ENCODE assay signal across 1 cellular context in the genomic region with DNA sequence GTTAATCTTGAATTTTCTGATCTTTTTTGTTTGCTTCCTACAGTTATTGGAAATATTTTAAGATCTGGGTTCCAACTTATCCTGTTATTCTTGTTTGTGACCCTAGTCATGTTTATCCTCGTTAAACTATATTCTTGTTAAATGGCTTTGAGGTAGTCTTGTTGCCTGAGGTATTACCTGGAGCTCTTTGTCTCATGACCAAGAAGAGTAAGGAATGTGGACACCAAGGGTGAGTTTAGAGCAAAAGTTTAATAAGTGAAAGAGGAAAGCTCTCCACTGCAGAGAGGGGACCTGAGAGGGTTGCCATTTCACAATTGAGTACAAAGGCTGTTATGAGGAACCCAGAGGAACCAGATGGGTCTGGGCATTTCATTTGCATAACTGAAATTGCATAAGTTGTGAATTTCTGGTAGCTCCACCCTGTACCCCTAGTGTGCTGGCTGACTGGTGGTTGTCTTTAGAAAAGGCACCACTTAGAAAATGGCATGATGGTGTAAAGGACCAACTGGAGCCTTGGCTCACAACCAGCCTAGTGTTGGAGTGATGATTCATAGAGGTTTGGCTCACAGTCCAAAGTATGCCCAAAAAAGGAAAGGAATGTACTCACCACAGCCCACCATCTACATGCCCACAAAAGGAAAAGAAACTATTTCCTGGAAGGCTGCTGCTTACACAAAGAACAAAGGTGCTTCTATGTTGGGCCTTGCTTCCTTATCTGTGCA.
TF ChIP-seq lines count a peak whose summit lies in the region.

No MANE protein-coding gene starts in this region.

TF ChIP-seq in GM23338, 12 proteins besides CTCF, POLR2A, EP300 and RAD21:
- TF ChIP-seq, protein P1, sequence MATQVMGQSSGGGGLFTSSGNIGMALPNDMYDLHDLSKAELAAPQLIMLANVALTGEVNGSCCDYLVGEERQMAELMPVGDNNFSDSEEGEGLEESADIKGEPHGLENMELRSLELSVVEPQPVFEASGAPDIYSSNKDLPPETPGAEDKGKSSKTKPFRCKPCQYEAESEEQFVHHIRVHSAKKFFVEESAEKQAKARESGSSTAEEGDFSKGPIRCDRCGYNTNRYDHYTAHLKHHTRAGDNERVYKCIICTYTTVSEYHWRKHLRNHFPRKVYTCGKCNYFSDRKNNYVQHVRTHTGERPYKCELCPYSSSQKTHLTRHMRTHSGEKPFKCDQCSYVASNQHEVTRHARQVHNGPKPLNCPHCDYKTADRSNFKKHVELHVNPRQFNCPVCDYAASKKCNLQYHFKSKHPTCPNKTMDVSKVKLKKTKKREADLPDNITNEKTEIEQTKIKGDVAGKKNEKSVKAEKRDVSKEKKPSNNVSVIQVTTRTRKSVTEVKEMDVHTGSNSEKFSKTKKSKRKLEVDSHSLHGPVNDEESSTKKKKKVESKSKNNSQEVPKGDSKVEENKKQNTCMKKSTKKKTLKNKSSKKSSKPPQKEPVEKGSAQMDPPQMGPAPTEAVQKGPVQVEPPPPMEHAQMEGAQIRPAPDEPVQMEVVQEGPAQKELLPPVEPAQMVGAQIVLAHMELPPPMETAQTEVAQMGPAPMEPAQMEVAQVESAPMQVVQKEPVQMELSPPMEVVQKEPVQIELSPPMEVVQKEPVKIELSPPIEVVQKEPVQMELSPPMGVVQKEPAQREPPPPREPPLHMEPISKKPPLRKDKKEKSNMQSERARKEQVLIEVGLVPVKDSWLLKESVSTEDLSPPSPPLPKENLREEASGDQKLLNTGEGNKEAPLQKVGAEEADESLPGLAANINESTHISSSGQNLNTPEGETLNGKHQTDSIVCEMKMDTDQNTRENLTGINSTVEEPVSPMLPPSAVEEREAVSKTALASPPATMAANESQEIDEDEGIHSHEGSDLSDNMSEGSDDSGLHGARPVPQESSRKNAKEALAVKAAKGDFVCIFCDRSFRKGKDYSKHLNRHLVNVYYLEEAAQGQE (IDR thresholded peaks at IDR 0.05; ENCODE audit: unreplicated experiment), result no peak
- TF ChIP-seq EZH2 (IDR thresholded peaks at IDR 0.05; ENCODE audit: low read depth, unreplicated experiment), result no peak
- TF ChIP-seq POLR2AphosphoS5 (IDR thresholded peaks at IDR 0.05; ENCODE audit: low read depth), result no peak
- TF ChIP-seq ZNF114 (CRISPR knock-in tag; IDR thresholded peaks at IDR 0.05), result no peak
- no peak for TF ChIP-seq STAT1 (IDR thresholded peaks at IDR 0.05; ENCODE audit: unreplicated experiment)
- no peak for TF ChIP-seq CREB1 (CRISPR knock-in tag; IDR thresholded peaks at IDR 0.05; ENCODE audit: low read depth)
- TF ChIP-seq, protein P2, sequence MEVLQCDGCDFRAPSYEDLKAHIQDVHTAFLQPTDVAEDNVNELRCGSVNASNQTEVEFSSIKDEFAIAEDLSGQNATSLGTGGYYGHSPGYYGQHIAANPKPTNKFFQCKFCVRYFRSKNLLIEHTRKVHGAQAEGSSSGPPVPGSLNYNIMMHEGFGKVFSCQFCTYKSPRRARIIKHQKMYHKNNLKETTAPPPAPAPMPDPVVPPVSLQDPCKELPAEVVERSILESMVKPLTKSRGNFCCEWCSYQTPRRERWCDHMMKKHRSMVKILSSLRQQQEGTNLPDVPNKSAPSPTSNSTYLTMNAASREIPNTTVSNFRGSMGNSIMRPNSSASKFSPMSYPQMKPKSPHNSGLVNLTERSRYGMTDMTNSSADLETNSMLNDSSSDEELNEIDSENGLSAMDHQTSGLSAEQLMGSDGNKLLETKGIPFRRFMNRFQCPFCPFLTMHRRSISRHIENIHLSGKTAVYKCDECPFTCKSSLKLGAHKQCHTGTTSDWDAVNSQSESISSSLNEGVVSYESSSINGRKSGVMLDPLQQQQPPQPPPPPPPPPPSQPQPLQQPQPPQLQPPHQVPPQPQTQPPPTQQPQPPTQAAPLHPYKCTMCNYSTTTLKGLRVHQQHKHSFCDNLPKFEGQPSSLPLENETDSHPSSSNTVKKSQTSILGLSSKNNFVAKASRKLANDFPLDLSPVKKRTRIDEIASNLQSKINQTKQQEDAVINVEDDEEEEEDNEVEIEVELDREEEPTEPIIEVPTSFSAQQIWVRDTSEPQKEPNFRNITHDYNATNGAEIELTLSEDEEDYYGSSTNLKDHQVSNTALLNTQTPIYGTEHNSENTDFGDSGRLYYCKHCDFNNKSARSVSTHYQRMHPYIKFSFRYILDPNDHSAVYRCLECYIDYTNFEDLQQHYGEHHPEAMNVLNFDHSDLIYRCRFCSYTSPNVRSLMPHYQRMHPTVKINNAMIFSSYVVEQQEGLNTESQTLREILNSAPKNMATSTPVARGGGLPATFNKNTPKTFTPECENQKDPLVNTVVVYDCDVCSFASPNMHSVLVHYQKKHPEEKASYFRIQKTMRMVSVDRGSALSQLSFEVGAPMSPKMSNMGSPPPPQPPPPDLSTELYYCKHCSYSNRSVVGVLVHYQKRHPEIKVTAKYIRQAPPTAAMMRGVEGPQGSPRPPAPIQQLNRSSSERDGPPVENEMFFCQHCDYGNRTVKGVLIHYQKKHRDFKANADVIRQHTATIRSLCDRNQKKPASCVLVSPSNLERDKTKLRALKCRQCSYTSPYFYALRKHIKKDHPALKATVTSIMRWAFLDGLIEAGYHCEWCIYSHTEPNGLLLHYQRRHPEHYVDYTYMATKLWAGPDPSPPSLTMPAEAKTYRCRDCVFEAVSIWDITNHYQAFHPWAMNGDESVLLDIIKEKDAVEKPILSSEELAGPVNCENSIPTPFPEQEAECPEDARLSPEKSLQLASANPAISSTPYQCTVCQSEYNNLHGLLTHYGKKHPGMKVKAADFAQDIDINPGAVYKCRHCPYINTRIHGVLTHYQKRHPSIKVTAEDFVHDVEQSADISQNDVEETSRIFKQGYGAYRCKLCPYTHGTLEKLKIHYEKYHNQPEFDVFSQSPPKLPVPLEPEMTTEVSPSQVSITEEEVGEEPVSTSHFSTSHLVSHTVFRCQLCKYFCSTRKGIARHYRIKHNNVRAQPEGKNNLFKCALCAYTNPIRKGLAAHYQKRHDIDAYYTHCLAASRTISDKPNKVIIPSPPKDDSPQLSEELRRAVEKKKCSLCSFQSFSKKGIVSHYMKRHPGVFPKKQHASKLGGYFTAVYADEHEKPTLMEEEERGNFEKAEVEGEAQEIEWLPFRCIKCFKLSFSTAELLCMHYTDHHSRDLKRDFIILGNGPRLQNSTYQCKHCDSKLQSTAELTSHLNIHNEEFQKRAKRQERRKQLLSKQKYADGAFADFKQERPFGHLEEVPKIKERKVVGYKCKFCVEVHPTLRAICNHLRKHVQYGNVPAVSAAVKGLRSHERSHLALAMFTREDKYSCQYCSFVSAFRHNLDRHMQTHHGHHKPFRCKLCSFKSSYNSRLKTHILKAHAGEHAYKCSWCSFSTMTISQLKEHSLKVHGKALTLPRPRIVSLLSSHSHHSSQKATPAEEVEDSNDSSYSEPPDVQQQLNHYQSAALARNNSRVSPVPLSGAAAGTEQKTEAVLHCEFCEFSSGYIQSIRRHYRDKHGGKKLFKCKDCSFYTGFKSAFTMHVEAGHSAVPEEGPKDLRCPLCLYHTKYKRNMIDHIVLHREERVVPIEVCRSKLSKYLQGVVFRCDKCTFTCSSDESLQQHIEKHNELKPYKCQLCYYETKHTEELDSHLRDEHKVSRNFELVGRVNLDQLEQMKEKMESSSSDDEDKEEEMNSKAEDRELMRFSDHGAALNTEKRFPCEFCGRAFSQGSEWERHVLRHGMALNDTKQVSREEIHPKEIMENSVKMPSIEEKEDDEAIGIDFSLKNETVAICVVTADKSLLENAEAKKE (CRISPR knock-in tag; IDR thresholded peaks at IDR 0.05), result no peak
- no peak for TF ChIP-seq EZH2phosphoT487 (IDR thresholded peaks at IDR 0.05; ENCODE audit: unreplicated experiment)
- TF ChIP-seq, protein P3, sequence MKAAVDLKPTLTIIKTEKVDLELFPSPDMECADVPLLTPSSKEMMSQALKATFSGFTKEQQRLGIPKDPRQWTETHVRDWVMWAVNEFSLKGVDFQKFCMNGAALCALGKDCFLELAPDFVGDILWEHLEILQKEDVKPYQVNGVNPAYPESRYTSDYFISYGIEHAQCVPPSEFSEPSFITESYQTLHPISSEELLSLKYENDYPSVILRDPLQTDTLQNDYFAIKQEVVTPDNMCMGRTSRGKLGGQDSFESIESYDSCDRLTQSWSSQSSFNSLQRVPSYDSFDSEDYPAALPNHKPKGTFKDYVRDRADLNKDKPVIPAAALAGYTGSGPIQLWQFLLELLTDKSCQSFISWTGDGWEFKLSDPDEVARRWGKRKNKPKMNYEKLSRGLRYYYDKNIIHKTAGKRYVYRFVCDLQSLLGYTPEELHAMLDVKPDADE (IDR thresholded peaks at IDR 0.05), result no peak
- TF ChIP-seq NANOG (IDR thresholded peaks at IDR 0.05; ENCODE audit: borderline replicate concordance), result no peak
- TF ChIP-seq ZNF331 (CRISPR knock-in tag; IDR thresholded peaks at IDR 0.05; ENCODE audit: low read depth), result no peak
- TF ChIP-seq JUNB (IDR thresholded peaks at IDR 0.05; ENCODE audit: unreplicated experiment), result no peak
TF ChIP-seq in GM23338: peak in this region for 0.
